8 cellular contexts compared by ENCODE assay signal in the genomic region with DNA sequence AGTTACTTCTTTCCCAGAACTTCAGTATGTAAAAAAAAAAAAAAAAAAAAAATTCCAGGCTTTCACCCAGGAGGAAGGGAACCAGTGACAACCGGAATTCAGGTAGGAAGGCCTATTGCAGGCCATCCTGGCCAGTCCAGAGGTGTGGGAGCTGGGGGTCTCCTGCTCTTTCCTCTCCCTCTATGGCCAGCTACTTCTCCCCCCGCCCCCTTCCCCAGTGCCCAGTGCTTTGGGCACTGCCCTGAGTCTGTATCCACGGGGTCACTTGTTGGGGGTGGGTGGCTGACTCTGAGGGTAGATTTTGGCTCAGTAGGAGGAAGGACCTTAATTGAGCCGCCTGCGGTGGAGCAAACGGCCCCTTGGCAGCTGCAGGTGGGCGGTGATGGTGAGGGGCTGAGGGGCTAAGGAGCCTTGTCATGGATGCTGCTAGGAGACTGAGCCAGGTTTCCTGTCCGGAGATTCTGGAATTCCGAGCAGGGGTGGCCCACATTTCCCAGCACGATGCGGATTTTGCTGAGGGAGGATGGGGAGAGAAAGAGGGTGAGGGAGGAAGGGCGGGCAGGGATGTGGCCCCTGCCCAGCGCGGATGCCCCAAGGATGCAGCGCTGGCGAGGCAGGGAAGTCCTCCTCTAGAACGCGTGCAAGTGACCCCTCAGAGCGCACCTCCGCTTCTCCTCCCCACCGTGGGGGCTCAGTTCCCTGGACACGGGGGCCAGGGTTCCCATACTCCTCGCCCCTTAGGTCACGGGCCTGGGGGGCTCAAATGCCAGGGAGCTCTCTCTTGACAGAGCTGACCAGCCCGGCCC. TPM values are rescaled to one million over a fixed set of nuclear protein-coding genes. Genes with fewer than 3 reads are reported as not detected.
DNase-seq lines count a peak whose midpoint lies in the region; TF ChIP-seq lines count a peak whose summit lies in the region.

No MANE protein-coding gene starts in this region.

- POLR2A ChIA-PET in Caco-2 (lab: Charles Lee) (interaction anchor here (0.6 kb wide), 1 partner anchor 9 kb away, joined by 3 read pairs; no protein-coding TSS in a partner anchor), RWPE1 (lab: Yijun Ruan, JAX; ENCODE audit: low non-redundant PET) (interaction anchor here (0.6 to 0.7 kb wide), 2 partner anchors 126 to 395 kb away, joined by 3 to 4 read pairs; no protein-coding TSS in a partner anchor)

- H3K4me1 ChIP-seq in Caco-2, result peaks cover 7% of the 10 kb centered on the region
- peaks cover 29 to 46% (median 32%) of the 10 kb centered on the region in 3 donors for H3K4me1 ChIP-seq in esophagus squamous epithelium
- peaks cover 27 to 28% of the 10 kb centered on the region in 2 experiments for H3K4me1 ChIP-seq in neutrophil (ENCODE audit: control insufficient read depth in 1 of 2, insufficient read depth in 1 of 2, low read depth in 1 of 2, low read length in 1 of 2)

- H3K9me3 ChIP-seq in Caco-2 (no peaks in the 10 kb centered on the region), esophagus squamous epithelium (no peaks in the 10 kb centered on the region), neutrophil (no peaks in the 10 kb centered on the region)

- peak overlapping the region; percentile 79 for H3K4me3 Mint-ChIP-seq in Caco-2 (ENCODE audit: unreplicated experiment)

- no peaks in the 10 kb centered on the region for H3K36me3 ChIP-seq in Caco-2 (ENCODE audit: control insufficient read depth, insufficient read depth, low read length)
- H3K36me3 ChIP-seq in esophagus squamous epithelium, result no peaks in the 10 kb centered on the region
- H3K36me3 ChIP-seq in neutrophil, result no peaks in the 10 kb centered on the region

- DNase-seq in Caco-2 (no peak), RWPE1 (ENCODE audit: low spot score) (no peak), esophagus squamous epithelium (lab: John Stamatoyannopoulos, UW) (no peak), SIG-M5 (lab: John Stamatoyannopoulos, UW) (no peak), GM13977 (ENCODE audit: low spot score) (no peak), T-helper 9 cell (no peak)
- no peak for DNase-seq in stimulated activated CD4-positive, alpha-beta T cell treated with anti-CD3 and anti-CD28 coated beads, Interleukin-2, amount 100 ng/mL, for 48 hours

- peak overlapping the region; percentile 78 for H3K27ac Mint-ChIP-seq in Caco-2 (ENCODE audit: unreplicated experiment)

- in situ Hi-C loops in GM13977 (cut with MboI; ENCODE audit: low pct_unique_long_range_greater_than_20kb, low sequenced_read_pairs, unreplicated experiment), result no loop called here

- H3K27me3 Mint-ChIP-seq in Caco-2 (ENCODE audit: insufficient read depth, unreplicated experiment), result no peaks in the 10 kb centered on the region

- H3K27ac ChIP-seq in RWPE1 (peak overlapping the region; percentile 80), esophagus squamous epithelium (peak overlapping the region; percentile 94 to 95 (median 95)), neutrophil (peak overlapping the region; percentile 91)

- H3K27me3 ChIP-seq in Caco-2 (replicated peaks; ENCODE audit: control insufficient read depth, insufficient read depth, low read length) (no peaks in the 10 kb centered on the region), esophagus squamous epithelium (no peaks in the 10 kb centered on the region), neutrophil (no peaks in the 10 kb centered on the region)

- H3K4me3 ChIP-seq in Caco-2 (ENCODE audit: low read depth, low read length), result peak overlapping the region; percentile 54
- H3K4me3 ChIP-seq in esophagus squamous epithelium, result peak overlapping the region; percentile 52 to 93 (median 90)
- H3K4me3 ChIP-seq in neutrophil (ENCODE audit: low read depth in 1 of 2, low read length in 1 of 2), result peak overlapping the region; percentile 82 to 89

- TF ChIP-seq POLR2A in esophagus squamous epithelium (IDR thresholded peaks at IDR 0.05), result no peak

- intact Hi-C loops in Caco-2 (cut with micrococcal nuclease; ENCODE audit: unreplicated experiment), result no loop called here
- intact Hi-C loops in esophagus squamous epithelium (cut with DNase I), result no loop called here

- BruUV-seq in Caco-2 (replicated peaks; lab: Mats Ljungman, UMichigan), result no TSS peak

- TF ChIP-seq CTCF in Caco-2 (IDR thresholded peaks at IDR 0.05; ENCODE audit: insufficient read depth in 1 of 2, low read depth in 1 of 2, low read length in 1 of 2, severe bottlenecking in 1 of 2, unreplicated experiment in 1 of 2) (no peak), RWPE1 (conservative IDR thresholded peaks at IDR 0.05; ENCODE audit: low read depth) (no peak), esophagus squamous epithelium (IDR thresholded peaks at IDR 0.05) (no peak), neutrophil (IDR thresholded peaks at IDR 0.05) (no peak), GM13977 (IDR thresholded peaks at IDR 0.05; ENCODE audit: extremely low read depth, insufficient read depth, missing control alignments) (no peak)

- no peaks in the 10 kb centered on the region for H3K9me3 Mint-ChIP-seq in Caco-2 (ENCODE audit: unreplicated experiment)

- 41 to 51% methylated on average over 7 to 11 of the region's 25 CpGs for WGBS in esophagus squamous epithelium, 2 donors

- peaks cover 7% of the 10 kb centered on the region for H3K4me1 Mint-ChIP-seq in Caco-2 (ENCODE audit: low read depth, unreplicated experiment)

- no peaks in the 10 kb centered on the region for H3K36me3 Mint-ChIP-seq in Caco-2 (ENCODE audit: insufficient read depth, unreplicated experiment)

- CTCF ChIA-PET in Caco-2 (lab: Charles Lee), result interaction anchor here (1.2 kb wide), 1 partner anchor 9 kb away, joined by 5 read pairs; no protein-coding TSS in a partner anchor
- CTCF ChIA-PET in RWPE1 (lab: Yijun Ruan, JAX), result interaction anchor here (2.4 kb wide), 1 partner anchor 9 kb away, joined by 13 read pairs; no protein-coding TSS in a partner anchor

RNA-seq across cellular contexts. Expression of gene PHF2, which starts 1.3 kb away (rescaled TPM):
- total RNA-seq in Caco-2 (2022) (10.2 and 10.3 TPM in 2 replicates), esophagus squamous epithelium (10 to 100 TPM; 13.3 to 22.6 (median 17.5) TPM)
